20 cellular contexts compared by ENCODE assay signal in the genomic region with DNA sequence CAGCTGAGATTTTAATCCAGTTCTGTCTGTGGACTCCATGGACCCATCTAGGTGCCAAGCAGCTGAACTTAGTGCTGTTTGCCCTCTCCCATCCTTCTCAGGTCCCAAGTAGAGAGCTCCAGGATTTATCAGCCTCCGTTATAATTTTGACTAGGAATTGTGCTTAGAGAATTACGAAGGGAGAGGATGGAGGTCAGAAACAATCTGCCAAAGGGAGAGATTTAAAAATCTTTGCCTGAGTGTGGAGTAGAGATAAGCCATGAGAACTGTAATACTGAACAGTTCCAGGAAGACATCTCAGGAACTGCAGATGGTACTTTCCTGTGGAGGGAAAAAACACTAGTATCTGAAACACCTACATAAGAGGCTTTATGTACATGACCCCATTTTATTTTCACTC. TPM values are rescaled to one million over a fixed set of nuclear protein-coding genes. Genes with fewer than 3 reads are reported as not detected.
DNase-seq lines count a peak whose midpoint lies in the region; ATAC-seq and TF ChIP-seq lines count a peak whose summit lies in the region.
"Had no signal": no experiment of that assay in that cellular context is flagged by ENCODE, and none has a peak within 500 bp of the region (broad histone marks: within the 10 kb centered on the region; RNA-seq: fewer than 3 reads in every experiment).

No MANE protein-coding gene starts in this region.

- no peak overlapping the region for H4K91ac ChIP-seq in mesenchymal stem cell (ENCODE audit: low read length)

- H3K9me3 ChIP-seq in AG04450 (ENCODE audit: control insufficient read depth, insufficient read depth, low read length) (no peaks in the 10 kb centered on the region), mesenchymal stem cell (ENCODE audit: control insufficient read depth, low read length) (no peaks in the 10 kb centered on the region), HAP-1 (no peaks in the 10 kb centered on the region), SJCRH30 (replicated peaks) (no peaks in the 10 kb centered on the region), endodermal cell (ENCODE audit: control insufficient read depth, low read length) (no peaks in the 10 kb centered on the region)
- H3K9me3 ChIP-seq in CD8-positive, alpha-beta T cell (ENCODE audit: low read length), result no peaks in the 10 kb centered on the region
- H3K9me3 ChIP-seq: mucosa of descending colon had no signal

- H2AK5ac ChIP-seq in mesenchymal stem cell (ENCODE audit: low read length, severe bottlenecking), result no peak overlapping the region

- H3K27me3 ChIP-seq in AG04450 (ENCODE audit: control insufficient read depth, insufficient read depth, low read length) (no peaks in the 10 kb centered on the region), mesenchymal stem cell (ENCODE audit: control insufficient read depth in 1 of 2, insufficient read depth in 1 of 2, low read length in 2 of 2) (no peaks in the 10 kb centered on the region), HAP-1 (ENCODE audit: low read depth) (no peaks in the 10 kb centered on the region), SJCRH30 (no peaks in the 10 kb centered on the region), endodermal cell (ENCODE audit: control insufficient read depth, insufficient read depth, low read length, poor library complexity, severe bottlenecking) (no peaks in the 10 kb centered on the region)
- H3K27me3 ChIP-seq in CD8-positive, alpha-beta T cell (ENCODE audit: insufficient read depth, low read length), result no peaks in the 10 kb centered on the region
- H3K27me3 ChIP-seq: brain microvascular endothelial cell had no signal

- no peak overlapping the region for H3K4ac ChIP-seq in mesenchymal stem cell (ENCODE audit: low read depth in 1 of 2, low read length in 2 of 2)

- no peak overlapping the region for H3K4me2 ChIP-seq in mesenchymal stem cell (ENCODE audit: low read length, poor library complexity, severe bottlenecking)

- no peak overlapping the region for H2BK120ac ChIP-seq in mesenchymal stem cell (ENCODE audit: low read depth, low read length)

- DNase-seq in AG04450 (ENCODE audit: low read depth, low spot score) (no peak), mesenchymal stem cell (no peak), HAP-1 (ENCODE audit: low spot score in 2 of 2) (no peak), SJCRH30 (no peak), CD14-positive monocyte (ENCODE audit: low spot score) (no peak), endodermal cell (no peak)
- no peak for DNase-seq in CD8-positive, alpha-beta T cell
- DNase-seq in activated CD8-positive, alpha-beta T cell treated with anti-CD3 and anti-CD28 coated beads, Interleukin-2, amount 10 ng/mL, durations not matched to agents 7 days and 5 days, result no peak
- DNase-seq: activated gamma-delta T cell treated with Interleukin-2 at 50 U/mL for 16 hours; brain microvascular endothelial cell; foreskin melanocyte; left cardiac atrium; MM.1S; NCI-H1694; NCI-H2227 treated with DMSO at 0.1 percent for 48 hours; stimulated activated CD4-positive, alpha-beta T cell treated with anti-CD3 and anti-CD28 coated beads, Interleukin-1b, Interleukin-23, amount 100 ng/mL, for 48 hours had no signal

- H2BK15ac ChIP-seq in mesenchymal stem cell (ENCODE audit: low read depth, poor library complexity, severe bottlenecking), result no peak overlapping the region

- ATAC-seq in CD8-positive, alpha-beta T cell, result no peak
- ATAC-seq in activated CD8-positive, alpha-beta T cell treated with anti-CD3 and anti-CD28 coated beads, Interleukin-2, amount 10 ng/mL, durations not matched to agents 7 days and 5 days, result no peak
- ATAC-seq: left cardiac atrium, Panc1, sciatic nerve had no signal

- H3K23ac ChIP-seq in mesenchymal stem cell (ENCODE audit: low read length in 2 of 2), result no peak overlapping the region

- H3K27ac ChIP-seq in AG04450 (ENCODE audit: low read depth, low read length), result peak overlapping the region; percentile 40
- no peak overlapping the region for H3K27ac ChIP-seq in CD8-positive, alpha-beta T cell (ENCODE audit: low read depth, low read length)
- H3K27ac ChIP-seq in mesenchymal stem cell (ENCODE audit: low read length, poor library complexity, severe bottlenecking), result peak overlapping the region; percentile 15
- no peak overlapping the region for H3K27ac ChIP-seq in SJCRH30
- H3K27ac ChIP-seq in endodermal cell (ENCODE audit: low read depth, low read length), result no peak overlapping the region
- H3K27ac ChIP-seq: brain microvascular endothelial cell, epithelial cell of prostate had no signal

- POLR2A ChIA-PET in AG04450 (lab: Yijun Ruan, JAX), result interaction anchor here (1.9 kb wide), 1 partner anchor 28 kb away, joined by 7 read pairs; the partner anchor contains the start of genes CEP95 and DDX5
- POLR2A ChIA-PET in CD8-positive, alpha-beta T cell (lab: Charles Lee), result interaction anchor here (1.2 kb wide), 1 partner anchor 13 kb away, joined by 3 read pairs; no protein-coding TSS in a partner anchor
- POLR2A ChIA-PET in activated CD8-positive, alpha-beta T cell treated with anti-CD3 and anti-CD28 coated beads, Interleukin-2, amount 10 ng/mL, durations not matched to agents 7 days and 5 days (lab: Charles Lee), result interaction anchor here (0.6 kb wide), 1 partner anchor 27 kb away, joined by 3 read pairs; the partner anchor contains the start of gene CEP95

- no peak overlapping the region for H2BK5ac ChIP-seq in mesenchymal stem cell (ENCODE audit: low read depth, low read length, poor library complexity, severe bottlenecking)

- 98% methylated on average over 2 of the region's 2 CpGs for WGBS in mesenchymal stem cell
- WGBS in endodermal cell (ENCODE audit: insufficient coverage in 1 of 2, insufficient read length in 1 of 2), 2 experiments, result 96 to 100% methylated on average over 2 of the region's 2 CpGs

- peaks cover 50% of the 10 kb centered on the region for H3K36me3 ChIP-seq in CD8-positive, alpha-beta T cell (ENCODE audit: insufficient read depth, low read length)
- H3K36me3 ChIP-seq in mesenchymal stem cell (ENCODE audit: control insufficient read depth in 1 of 2, insufficient read depth in 2 of 2, low read depth in 1 of 2, low read length in 2 of 2) (peaks cover 34 to 100% of the 10 kb centered on the region in 2 experiments), HAP-1 (replicated peaks) (peaks cover 97% of the 10 kb centered on the region), SJCRH30 (peaks cover 75% of the 10 kb centered on the region), endodermal cell (ENCODE audit: control insufficient read depth, insufficient read depth, low read length) (peaks cover 98% of the 10 kb centered on the region)

- H4K8ac ChIP-seq in mesenchymal stem cell (ENCODE audit: low read length), result no peak overlapping the region

- no peaks in the 10 kb centered on the region for H3K4me1 ChIP-seq in CD8-positive, alpha-beta T cell (ENCODE audit: insufficient read depth, low read length)
- H3K4me1 ChIP-seq in mesenchymal stem cell (ENCODE audit: control insufficient read depth, insufficient read depth, low read depth, low read length) (peaks cover 8% of the 10 kb centered on the region), HAP-1 (no peaks in the 10 kb centered on the region), SJCRH30 (no peaks in the 10 kb centered on the region), endodermal cell (ENCODE audit: control insufficient read depth, insufficient read depth, low read length) (no peaks in the 10 kb centered on the region)

- H3K4me3 ChIP-seq in AG04450 (ENCODE audit: low read depth, low read length) (no peak overlapping the region), mesenchymal stem cell (ENCODE audit: insufficient read depth in 1 of 2, low read depth in 1 of 2, low read length in 2 of 2) (no peak overlapping the region), HAP-1 (no peak overlapping the region), SJCRH30 (no peak overlapping the region), endodermal cell (ENCODE audit: low read length) (no peak overlapping the region)
- no peak overlapping the region for H3K4me3 ChIP-seq in CD8-positive, alpha-beta T cell (ENCODE audit: low read depth, low read length)
- H3K4me3 ChIP-seq: mucosa of descending colon had no signal

- CTCF ChIA-PET in AG04450 (lab: Charles Lee), result no interaction called here
- CTCF ChIA-PET in CD8-positive, alpha-beta T cell (lab: Charles Lee), result interaction anchor here (1.0 to 1.5 kb wide), 5 partner anchors 42 to 567 kb away, joined by 3 to 6 read pairs (median 3); no protein-coding TSS in a partner anchor
- CTCF ChIA-PET in activated CD8-positive, alpha-beta T cell treated with anti-CD3 and anti-CD28 coated beads, Interleukin-2, amount 10 ng/mL, durations not matched to agents 7 days and 5 days (lab: Charles Lee), result interaction anchor here (0.9 to 3.3 kb wide), 8 partner anchors 9 to 115 kb away, joined by 3 to 17 read pairs (median 4); no protein-coding TSS in a partner anchor

- no peaks in the 10 kb centered on the region for H3K9me3 Mint-ChIP-seq in CD8-positive, alpha-beta T cell
- no peaks in the 10 kb centered on the region for H3K9me3 Mint-ChIP-seq in activated CD8-positive, alpha-beta T cell treated with anti-CD3 and anti-CD28 coated beads, Interleukin-2, amount 10 ng/mL, durations not matched to agents 7 days and 5 days (ENCODE audit: insufficient read depth)
- H3K9me3 Mint-ChIP-seq in CD14-positive monocyte, result peaks cover 0 to 2% (median 0%) of the 10 kb centered on the region in 7 donors
- H3K9me3 Mint-ChIP-seq in endodermal cell, result no peaks in the 10 kb centered on the region

- no peak overlapping the region for H2BK12ac ChIP-seq in mesenchymal stem cell (ENCODE audit: low read length in 2 of 2)

- peaks cover 96% of the 10 kb centered on the region for H3K36me3 Mint-ChIP-seq in CD8-positive, alpha-beta T cell
- peaks cover 69% of the 10 kb centered on the region for H3K36me3 Mint-ChIP-seq in activated CD8-positive, alpha-beta T cell treated with anti-CD3 and anti-CD28 coated beads, Interleukin-2, amount 10 ng/mL, durations not matched to agents 7 days and 5 days (ENCODE audit: low read depth)
- H3K36me3 Mint-ChIP-seq in CD14-positive monocyte, result peaks cover 87 to 100% of the 10 kb centered on the region in 2 donors
- peaks cover 77% of the 10 kb centered on the region for H3K36me3 Mint-ChIP-seq in endodermal cell (ENCODE audit: low read depth)

- H3K79me1 ChIP-seq in mesenchymal stem cell (replicated peaks; ENCODE audit: low read length, poor library complexity, severe bottlenecking), result peaks cover 2% of the 10 kb centered on the region

- TF ChIP-seq CTCF in AG04450 (IDR thresholded peaks at IDR 0.05; ENCODE audit: low read depth, low read length) (no peak), CD14-positive monocyte (IDR thresholded peaks at IDR 0.05) (no peak), endodermal cell (conservative IDR thresholded peaks at IDR 0.05) (no peak)
- TF ChIP-seq CTCF in CD8-positive, alpha-beta T cell (IDR thresholded peaks at IDR 0.05), result no peak

- in situ Hi-C loops in HAP-1 (cut with MboI; ENCODE audit: low sequenced_read_pairs), result no loop called here

- no peak overlapping the region for H2AFZ ChIP-seq in mesenchymal stem cell (ENCODE audit: low read depth, low read length)

- H3K27ac Mint-ChIP-seq in CD8-positive, alpha-beta T cell, result peak overlapping the region; percentile 27
- H3K27ac Mint-ChIP-seq in activated CD8-positive, alpha-beta T cell treated with anti-CD3 and anti-CD28 coated beads, Interleukin-2, amount 10 ng/mL, durations not matched to agents 7 days and 5 days, result peak overlapping the region; percentile 39
- H3K27ac Mint-ChIP-seq in CD14-positive monocyte (peak overlapping the region in 2 of 7 donors; percentile 58 to 78), endodermal cell (no peak overlapping the region)

- H3K27me3 Mint-ChIP-seq in CD8-positive, alpha-beta T cell (ENCODE audit: low read depth), result no peaks in the 10 kb centered on the region
- H3K27me3 Mint-ChIP-seq in activated CD8-positive, alpha-beta T cell treated with anti-CD3 and anti-CD28 coated beads, Interleukin-2, amount 10 ng/mL, durations not matched to agents 7 days and 5 days (ENCODE audit: low read depth), result no peaks in the 10 kb centered on the region
- H3K27me3 Mint-ChIP-seq in CD14-positive monocyte (ENCODE audit: low read depth in 3 of 3), result no peaks in the 10 kb centered on the region
- no peaks in the 10 kb centered on the region for H3K27me3 Mint-ChIP-seq in endodermal cell (ENCODE audit: insufficient read depth)

- H3K9ac ChIP-seq in mesenchymal stem cell (ENCODE audit: low read length), result no peak overlapping the region
- no peak overlapping the region for H3K9ac ChIP-seq in endodermal cell (ENCODE audit: extremely low read depth, low read length, poor library complexity, severe bottlenecking)

- H3K14ac ChIP-seq in mesenchymal stem cell (ENCODE audit: low read length in 2 of 2), result no peak overlapping the region

- H3K18ac ChIP-seq in mesenchymal stem cell (ENCODE audit: low read depth in 1 of 2, low read length in 2 of 2), result no peak overlapping the region

- H3K4me3 Mint-ChIP-seq in CD8-positive, alpha-beta T cell, result no peak overlapping the region
- H3K4me3 Mint-ChIP-seq in activated CD8-positive, alpha-beta T cell treated with anti-CD3 and anti-CD28 coated beads, Interleukin-2, amount 10 ng/mL, durations not matched to agents 7 days and 5 days, result no peak overlapping the region
- H3K4me3 Mint-ChIP-seq in CD14-positive monocyte, result no peak overlapping the region
- no peak overlapping the region for H3K4me3 Mint-ChIP-seq in endodermal cell

- H3K4me1 Mint-ChIP-seq in CD8-positive, alpha-beta T cell (ENCODE audit: low read depth), result no peaks in the 10 kb centered on the region
- no peaks in the 10 kb centered on the region for H3K4me1 Mint-ChIP-seq in activated CD8-positive, alpha-beta T cell treated with anti-CD3 and anti-CD28 coated beads, Interleukin-2, amount 10 ng/mL, durations not matched to agents 7 days and 5 days (ENCODE audit: low read depth)
- H3K4me1 Mint-ChIP-seq in CD14-positive monocyte (no peaks in the 10 kb centered on the region), endodermal cell (no peaks in the 10 kb centered on the region)

- intact Hi-C loops in CD8-positive, alpha-beta T cell (cut with DNase I, micrococcal nuclease), result loop anchor here in 1 of 2 experiments (1.0 kb wide), 1 partner anchor 113 kb away; no protein-coding TSS in a partner anchor
- intact Hi-C loops in CD14-positive monocyte (cut with micrococcal nuclease), result no loop called here

RNA-seq across cellular contexts. Expression of gene CEP95, which starts 27.0 kb away (rescaled TPM):
- polyA plus RNA-seq in AG04450 (2011; rRNA removed) (18.6 and 29.8 TPM in 2 replicates), CD14-positive monocyte (1 to 10 TPM; 4.6 to 5.0 TPM)
- 20.1 and 23.8 TPM in 2 replicates for polyA minus RNA-seq in AG04450 (2011; rRNA and poly(A)+ RNA removed)
- total RNA-seq in CD8-positive, alpha-beta T cell, result 100 to 1,000 TPM; 248 to 282 TPM
- 10 to 100 TPM; 49.2 to 51.7 TPM for total RNA-seq in activated CD8-positive, alpha-beta T cell treated with anti-CD3 and anti-CD28 coated beads, Interleukin-2, amount 10 ng/mL, durations not matched to agents 7 days and 5 days
- polyA plus RNA-seq in mesenchymal stem cell (2013, experiment 1 of 2), result 26.6 TPM
- polyA plus RNA-seq in mesenchymal stem cell (2013, experiment 2 of 2), result 22.1 TPM
- 22.4 and 34.2 TPM in 2 replicates for total RNA-seq in SJCRH30 (2014; rRNA removed; shearing (Covaris generic))
- total RNA-seq in endodermal cell, result 10 to 100 TPM; 75.5 to 93.9 TPM
- polyA plus RNA-seq in endodermal cell (2013, experiment 1 of 2), result 77.4 TPM
- polyA plus RNA-seq in endodermal cell (2013, experiment 2 of 2), result 74.6 TPM

RNA-seq across cellular contexts. Expression of gene DDX5, which starts 27.7 kb away (rescaled TPM):
- polyA plus RNA-seq in AG04450 (2011; rRNA removed), result 722 and 915 TPM in 2 replicates
- 642 and 842 TPM in 2 replicates for polyA minus RNA-seq in AG04450 (2011; rRNA and poly(A)+ RNA removed)
- 1,000 to 10,000 TPM; 2,300 to 2,332 TPM for total RNA-seq in CD8-positive, alpha-beta T cell
- 100 to 1,000 TPM; 853 to 855 TPM for total RNA-seq in activated CD8-positive, alpha-beta T cell treated with anti-CD3 and anti-CD28 coated beads, Interleukin-2, amount 10 ng/mL, durations not matched to agents 7 days and 5 days
- polyA plus RNA-seq in mesenchymal stem cell (2013, experiment 1 of 2), result 649 TPM
- 611 TPM for polyA plus RNA-seq in mesenchymal stem cell (2013, experiment 2 of 2)
- total RNA-seq in SJCRH30 (2014; rRNA removed; shearing (Covaris generic)), result 467 and 603 TPM in 2 replicates
- polyA plus RNA-seq in CD14-positive monocyte, result 100 to 1,000 TPM; 642 to 777 TPM
- total RNA-seq in endodermal cell, result 100 to 1,000 TPM; 687 to 894 TPM
- polyA plus RNA-seq in endodermal cell (2013, experiment 1 of 2), result 855 TPM
- 761 TPM for polyA plus RNA-seq in endodermal cell (2013, experiment 2 of 2)

RNA-seq across cellular contexts. Expression of gene POLG2, which starts 36.9 kb away (rescaled TPM):
- polyA plus RNA-seq in AG04450 (2011; rRNA removed) (6.6 and 9.2 TPM in 2 replicates), CD14-positive monocyte (1 to 10 TPM in 1 of 2 donors, under 1 TPM in 1; 0.85 to 1.7 TPM)
- 7.4 and 8.0 TPM in 2 replicates for polyA minus RNA-seq in AG04450 (2011; rRNA and poly(A)+ RNA removed)
- 10 to 100 TPM; 28.1 to 32.7 TPM for total RNA-seq in CD8-positive, alpha-beta T cell
- total RNA-seq in activated CD8-positive, alpha-beta T cell treated with anti-CD3 and anti-CD28 coated beads, Interleukin-2, amount 10 ng/mL, durations not matched to agents 7 days and 5 days, result 10 to 100 TPM; 31.3 to 33.7 TPM
- polyA plus RNA-seq in mesenchymal stem cell (2013, experiment 1 of 2), result 6.1 TPM
- 5.5 TPM for polyA plus RNA-seq in mesenchymal stem cell (2013, experiment 2 of 2)
- total RNA-seq in SJCRH30 (2014; rRNA removed; shearing (Covaris generic)), result 14.1 and 18.2 TPM in 2 replicates
- 10 to 100 TPM; 27.1 to 33.9 TPM for total RNA-seq in endodermal cell
- 26.6 TPM for polyA plus RNA-seq in endodermal cell (2013, experiment 1 of 2)
- 15.9 TPM for polyA plus RNA-seq in endodermal cell (2013, experiment 2 of 2)

Comparison
In these comparisons a context has a peak if more than half of its experiments do, and no peak if none do; other contexts are left out.
1. H3K27ac ChIP-seq: peak in AG04450 (single experiment) and mesenchymal stem cell (single experiment); none in CD8-positive, alpha-beta T cell (single experiment), SJCRH30 (single experiment) and endodermal cell (single experiment).